Comparison of ENCODE assay signal across 18 cellular contexts in the genomic region with DNA sequence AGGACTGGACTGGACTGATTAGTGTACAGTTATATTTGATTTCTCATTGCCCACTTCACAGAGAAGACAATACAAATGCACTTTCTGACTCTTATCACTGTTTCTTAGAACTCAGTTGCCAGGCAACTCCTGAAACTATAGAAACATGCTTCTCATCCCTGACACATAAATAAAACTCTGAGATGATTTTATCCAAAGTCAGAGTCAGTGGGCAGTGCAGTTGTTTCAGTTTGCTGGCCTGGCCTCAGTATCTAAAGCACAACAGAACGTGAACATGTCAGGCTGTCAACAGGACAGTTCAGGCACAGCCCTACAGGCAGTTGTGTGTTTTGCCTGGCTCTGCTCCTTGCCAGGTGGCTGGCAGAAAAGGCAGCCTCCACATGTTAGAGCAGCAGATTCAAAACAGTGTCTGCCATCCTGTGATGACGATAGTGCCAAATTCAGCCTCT.
DNase-seq lines count a peak whose midpoint lies in the region; ATAC-seq and TF ChIP-seq lines count a peak whose summit lies in the region.
"Had no signal": no experiment of that assay in that cellular context is flagged by ENCODE, and none has a peak within 500 bp of the region (broad histone marks: within the 10 kb centered on the region; RNA-seq: fewer than 3 reads in every experiment).

No MANE protein-coding gene starts in this region.

- H3K9me3 ChIP-seq in RWPE2 (ENCODE audit: severe bottlenecking) (no peaks in the 10 kb centered on the region), smooth muscle cell (replicated peaks; ENCODE audit: low read depth) (no peaks in the 10 kb centered on the region)

- H3K9me3 Mint-ChIP-seq in activated naive CD4-positive, alpha-beta T cell treated with anti-CD3 and anti-CD28 coated beads, Interleukin-2, amount 10 ng/mL, durations not matched to agents 7 days and 5 days: no peaks in the 10 kb centered on the region

- no peaks in the 10 kb centered on the region for H3K36me3 Mint-ChIP-seq in activated naive CD4-positive, alpha-beta T cell treated with anti-CD3 and anti-CD28 coated beads, Interleukin-2, amount 10 ng/mL, durations not matched to agents 7 days and 5 days
- H3K36me3 Mint-ChIP-seq: activated naive CD8-positive, alpha-beta T cell; mesothelial cell of epicardium had no signal

- H3K9ac ChIP-seq in smooth muscle cell (ENCODE audit: low read depth): no peak overlapping the region

- H3K4me3 ChIP-seq in RWPE2 (ENCODE audit: severe bottlenecking) (no peak overlapping the region), fibroblast of mammary gland (ENCODE audit: control insufficient read depth, low read depth, low read length) (no peak overlapping the region), smooth muscle cell (no peak overlapping the region)
- H3K4me3 ChIP-seq: GM12878 had no signal

- no peaks in the 10 kb centered on the region for H3K79me2 ChIP-seq in smooth muscle cell (ENCODE audit: low read depth)

- H3K4me3 Mint-ChIP-seq in activated naive CD4-positive, alpha-beta T cell treated with anti-CD3 and anti-CD28 coated beads, Interleukin-2, amount 10 ng/mL, durations not matched to agents 7 days and 5 days: no peak overlapping the region
- H3K4me3 Mint-ChIP-seq: activated naive CD8-positive, alpha-beta T cell; mesothelial cell of epicardium had no signal

- H3K4me2 ChIP-seq in smooth muscle cell: no peak overlapping the region

- no peaks in the 10 kb centered on the region for H3K4me1 ChIP-seq in RWPE2 (ENCODE audit: insufficient read depth, poor library complexity, severe bottlenecking)
- H3K4me1 ChIP-seq in smooth muscle cell (ENCODE audit: low read depth): no peaks in the 10 kb centered on the region

- H3K27ac ChIP-seq in RWPE2 (ENCODE audit: poor library complexity, severe bottlenecking) (no peak overlapping the region), smooth muscle cell (ENCODE audit: low read depth) (no peak overlapping the region)
- H3K27ac ChIP-seq: epithelial cell of prostate had no signal

- DNase-seq in RWPE2 (ENCODE audit: low spot score) (no peak), fibroblast of mammary gland (ENCODE audit: low read depth) (peak; percentile 60), iris pigment epithelial cell (ENCODE audit: low read depth) (peak; percentile 1), stromal cell of bone marrow (ENCODE audit: low read depth) (peak; percentile 45), NCI-H1092 (lab: John Stamatoyannopoulos, UW) (no peak), smooth muscle cell (lab: John Stamatoyannopoulos, UW; ENCODE audit: unreplicated experiment) (no peak)
- DNase-seq in activated naive CD4-positive, alpha-beta T cell treated with anti-CD3 and anti-CD28 coated beads, Interleukin-2, amount 10 ng/mL, durations not matched to agents 7 days and 5 days: no peak
- DNase-seq: activated CD4-positive, CD25-positive, alpha-beta regulatory T cell; activated CD8-positive, alpha-beta memory T cell treated with anti-CD3 and anti-CD28 coated beads, Interleukin-2, amount 50 U/mL, for 48 hours; cerebellar nuclear complex; NCI-H1105 treated with DMSO at 0.1 percent for 48 hours; NCI-H345; stimulated activated naive CD8-positive, alpha-beta T cell treated with anti-CD3 and anti-CD28 coated beads, Interleukin-15, Interleukin-2, amounts not matched to agents 100 U/mL and 50 U/mL, for 24 hours had no signal

- no peaks in the 10 kb centered on the region for H3K4me1 Mint-ChIP-seq in activated naive CD4-positive, alpha-beta T cell treated with anti-CD3 and anti-CD28 coated beads, Interleukin-2, amount 10 ng/mL, durations not matched to agents 7 days and 5 days
- H3K4me1 Mint-ChIP-seq: mesothelial cell of epicardium had no signal

- H3K27ac Mint-ChIP-seq in activated naive CD4-positive, alpha-beta T cell treated with anti-CD3 and anti-CD28 coated beads, Interleukin-2, amount 10 ng/mL, durations not matched to agents 7 days and 5 days: no peak overlapping the region
- H3K27ac Mint-ChIP-seq: activated naive CD8-positive, alpha-beta T cell; mesothelial cell of epicardium had no signal

- WGBS in smooth muscle cell (ENCODE audit: low lambda C conversion rate): 60% methylated on average over 2 of the region's 2 CpGs

- ATAC-seq in RWPE2 (ENCODE audit: low read depth): peak; percentile 43
- no peak for ATAC-seq in HG02938 (IDR thresholded peaks at IDR 0.05; ENCODE audit: unreplicated experiment)
- ATAC-seq: GM12878; stimulated activated naive CD8-positive, alpha-beta T cell treated with anti-CD3 and anti-CD28 coated beads, Interleukin-15, Interleukin-2, amounts not matched to agents 100 U/mL and 50 U/mL, for 24 hours had no signal

- TF ChIP-seq CTCF in RWPE2 (IDR thresholded peaks at IDR 0.05; ENCODE audit: poor library complexity, severe bottlenecking) (no peak), fibroblast of mammary gland (conservative IDR thresholded peaks at IDR 0.05; ENCODE audit: control insufficient read depth, insufficient read depth, low read depth, low read length) (no peak), smooth muscle cell (IDR thresholded peaks at IDR 0.05; ENCODE audit: borderline replicate concordance, insufficient read depth, poor library complexity, severe bottlenecking) (no peak)

- CTCF ChIA-PET in activated naive CD4-positive, alpha-beta T cell treated with anti-CD3 and anti-CD28 coated beads, Interleukin-2, amount 10 ng/mL, durations not matched to agents 7 days and 5 days (lab: Charles Lee): no interaction called here

- no peaks in the 10 kb centered on the region for H3F3A ChIP-seq in smooth muscle cell (ENCODE audit: low read depth)

- no peak overlapping the region for H2AFZ ChIP-seq in smooth muscle cell (ENCODE audit: low read depth)

- no peaks in the 10 kb centered on the region for H4K20me1 ChIP-seq in smooth muscle cell (ENCODE audit: low read depth)

- peaks cover 3% of the 10 kb centered on the region for H3K27me3 Mint-ChIP-seq in activated naive CD4-positive, alpha-beta T cell treated with anti-CD3 and anti-CD28 coated beads, Interleukin-2, amount 10 ng/mL, durations not matched to agents 7 days and 5 days

- no peaks in the 10 kb centered on the region for H3K36me3 ChIP-seq in RWPE2 (ENCODE audit: low read depth)
- H3K36me3 ChIP-seq in smooth muscle cell (ENCODE audit: low read depth): no peaks in the 10 kb centered on the region

- H3K27me3 ChIP-seq in RWPE2 (ENCODE audit: insufficient read depth, poor library complexity, severe bottlenecking) (no peaks in the 10 kb centered on the region), smooth muscle cell (ENCODE audit: low read depth) (no peaks in the 10 kb centered on the region)

Comparison
In these comparisons a context has a peak if more than half of its experiments do, and no peak if none do; other contexts are left out.
1. DNase-seq: peak in fibroblast of mammary gland (single experiment), iris pigment epithelial cell (single experiment) and stromal cell of bone marrow (single experiment); none in RWPE2 (single experiment), activated naive CD4-positive, alpha-beta T cell treated with anti-CD3 and anti-CD28 coated beads, Interleukin-2, amount 10 ng/mL, durations not matched to agents 7 days and 5 days (single experiment), NCI-H1092 (single experiment) and smooth muscle cell (single experiment).